ENCODE assay signal across 17 cellular contexts in the genomic region with DNA sequence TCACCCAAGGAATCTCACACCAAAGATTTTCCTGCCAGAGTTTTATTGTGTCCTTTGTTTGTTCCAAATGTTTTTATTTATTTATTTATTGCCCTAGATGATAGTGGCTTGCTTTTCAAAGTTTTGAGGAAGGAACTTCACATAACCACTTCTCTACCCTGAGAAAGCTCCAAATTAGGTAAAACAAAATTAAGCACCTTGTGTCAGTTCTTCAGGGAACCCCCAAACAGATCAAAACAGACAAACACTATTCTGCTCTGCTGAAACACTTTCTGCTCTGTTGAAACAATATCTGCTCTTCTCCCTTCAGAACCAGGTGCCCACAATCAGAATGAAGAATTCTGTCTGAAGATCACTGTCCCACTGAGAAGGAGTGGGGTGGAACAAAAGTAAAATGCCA. TPM values are rescaled to one million over a fixed set of nuclear protein-coding genes. Genes with fewer than 3 reads are reported as not detected.
A peak's percentile ranks its signal among the peaks of the same experiment; 100 is the strongest.
DNase-seq lines count a peak whose midpoint lies in the region; ATAC-seq, FAIRE-seq and TF ChIP-seq lines count a peak whose summit lies in the region.
"Had no signal": no experiment of that assay in that cellular context is flagged by ENCODE, and none has a peak within 500 bp of the region (broad histone marks: within the 10 kb centered on the region; RNA-seq: fewer than 3 reads in every experiment).

No MANE protein-coding gene starts in this region.

- TF ChIP-seq POLR2A in GM12878 (IDR thresholded peaks at IDR 0.05; ENCODE audit: low read depth, low read length): no peak
- no peak for TF ChIP-seq POLR2A in suprapubic skin (IDR thresholded peaks at IDR 0.05)

- no peaks in the 10 kb centered on the region; the same call in 1 of the 3 replicates for H3K9me3 ChIP-seq in GM12878 (replicated peaks; ENCODE audit: control insufficient read depth, insufficient read depth, low read length)
- no peaks in the 10 kb centered on the region for H3K9me3 ChIP-seq in suprapubic skin

- intact Hi-C loops in GM12878 (cut with micrococcal nuclease; ENCODE audit: unreplicated experiment): no loop called here

- peak overlapping the region; percentile 61; the same call in 1 of the 2 replicates for H2AFZ ChIP-seq in GM12878 (ENCODE audit: control insufficient read depth, low read depth, low read length)
- H2AFZ ChIP-seq: GM23248 had no signal

- peaks cover 6% of the 10 kb centered on the region for H3K9me3 Mint-ChIP-seq in activated naive CD8-positive, alpha-beta T cell treated with anti-CD3 and anti-CD28 coated beads, Interleukin-2, amount 10 ng/mL, durations not matched to agents 7 days and 5 days
- H3K9me3 Mint-ChIP-seq in activated naive CD8-positive, alpha-beta T cell treated with anti-CD3 and anti-CD28 coated beads for 36 hours: no peaks in the 10 kb centered on the region
- H3K9me3 Mint-ChIP-seq: CD8-positive, alpha-beta memory T cell had no signal

- SMC1A ChIA-PET in GM12878 (lab: Charles Lee; ENCODE audit: uncharacterized antibody, unreplicated experiment): interaction anchor here (0.8 to 5.0 kb wide), 10 partner anchors 9 to 61 kb away, joined by 3 to 40 read pairs (median 13); partner anchors contain the start of gene CYBB

- RAD21 ChIA-PET in GM12878 (lab: Charles Lee; ENCODE audit: unreplicated experiment): interaction anchor here (0.6 to 3.1 kb wide), 8 partner anchors 8 to 54 kb away, joined by 3 to 26 read pairs (median 6); no protein-coding TSS in a partner anchor

- no peak for ATAC-seq in activated naive CD8-positive, alpha-beta T cell treated with anti-CD3 and anti-CD28 coated beads, Interleukin-2, amount 10 ng/mL, durations not matched to agents 7 days and 5 days (ENCODE audit: low read depth)
- ATAC-seq in GM12878: peak; percentile 69
- ATAC-seq: Right ventricle myocardium inferior had no signal

- H4K20me1 ChIP-seq in GM12878 (ENCODE audit: control insufficient read depth, insufficient read depth): no peaks in the 10 kb centered on the region

- TF ChIP-seq RAD21 in GM12878 (IDR thresholded peaks at IDR 0.05; ENCODE audit: insufficient read depth, low read depth, low read length): no peak

- TF ChIP-seq CTCF in HL-60 (IDR thresholded peaks at IDR 0.05; ENCODE audit: insufficient read depth, low read length): no peak
- no peak for TF ChIP-seq CTCF in GM12878 (IDR thresholded peaks at IDR 0.05 in 2 of 3, conservative IDR thresholded peaks at IDR 0.05 in 1 of 3; ENCODE audit: control insufficient read depth in 2 of 3, extremely low read depth in 1 of 3, insufficient read depth in 1 of 3, low read depth in 3 of 3, low read length in 3 of 3)
- no peak for TF ChIP-seq CTCF in suprapubic skin (IDR thresholded peaks at IDR 0.05)

- H3K4me3 Mint-ChIP-seq in activated naive CD8-positive, alpha-beta T cell treated with anti-CD3 and anti-CD28 coated beads, Interleukin-2, amount 10 ng/mL, durations not matched to agents 7 days and 5 days: no peak overlapping the region
- H3K4me3 Mint-ChIP-seq in activated naive CD8-positive, alpha-beta T cell treated with anti-CD3 and anti-CD28 coated beads for 36 hours: no peak overlapping the region
- H3K4me3 Mint-ChIP-seq: CD8-positive, alpha-beta memory T cell had no signal

- peaks cover 2% of the 10 kb centered on the region for H3K36me3 Mint-ChIP-seq in activated naive CD8-positive, alpha-beta T cell treated with anti-CD3 and anti-CD28 coated beads, Interleukin-2, amount 10 ng/mL, durations not matched to agents 7 days and 5 days
- H3K36me3 Mint-ChIP-seq in activated naive CD8-positive, alpha-beta T cell treated with anti-CD3 and anti-CD28 coated beads for 36 hours: no peaks in the 10 kb centered on the region

- H3K27ac ChIP-seq in HL-60 (replicated peaks) (peak overlapping the region; percentile 86), GM12878 (ENCODE audit: control insufficient read depth, insufficient read depth) (peak overlapping the region; percentile 33; the same call in 1 of the 2 replicates), suprapubic skin (no peak overlapping the region)
- H3K27ac ChIP-seq: GM23248, KMS-11, SK-N-MC had no signal

- H3K27me3 Mint-ChIP-seq in activated naive CD8-positive, alpha-beta T cell treated with anti-CD3 and anti-CD28 coated beads, Interleukin-2, amount 10 ng/mL, durations not matched to agents 7 days and 5 days: no peaks in the 10 kb centered on the region
- no peaks in the 10 kb centered on the region for H3K27me3 Mint-ChIP-seq in activated naive CD8-positive, alpha-beta T cell treated with anti-CD3 and anti-CD28 coated beads for 36 hours

- peak overlapping the region; percentile 51 for H3K27ac Mint-ChIP-seq in activated naive CD8-positive, alpha-beta T cell treated with anti-CD3 and anti-CD28 coated beads, Interleukin-2, amount 10 ng/mL, durations not matched to agents 7 days and 5 days
- H3K27ac Mint-ChIP-seq in activated naive CD8-positive, alpha-beta T cell treated with anti-CD3 and anti-CD28 coated beads for 36 hours: no peak overlapping the region

- no TSS peak for BruUV-seq in GM12878 (replicated peaks; lab: Mats Ljungman, UMichigan)

- H3K4me1 ChIP-seq in GM12878 (ENCODE audit: control insufficient read depth, insufficient read depth, low read length) (peaks cover 5% of the 10 kb centered on the region; the same call in 1 of the 2 replicates), suprapubic skin (no peaks in the 10 kb centered on the region)

- peak overlapping the region; percentile 3; the same call in 1 of the 2 replicates for H3K4me2 ChIP-seq in GM12878 (ENCODE audit: control insufficient read depth, insufficient read depth)
- H3K4me2 ChIP-seq: KMS-11 had no signal

- H3K36me3 ChIP-seq in GM12878 (ENCODE audit: control insufficient read depth in 2 of 2, insufficient read depth in 2 of 2, low read length in 1 of 2): no peaks in the 10 kb centered on the region
- no peaks in the 10 kb centered on the region for H3K36me3 ChIP-seq in suprapubic skin

- no peak for FAIRE-seq in GM12878 (lab: Jason Lieb, UNC)
- FAIRE-seq in frontal cortex (lab: Jason Lieb, UNC): no peak

- no peak for DNase-seq in activated naive CD8-positive, alpha-beta T cell treated with anti-CD3 and anti-CD28 coated beads, Interleukin-2, amount 10 ng/mL, durations not matched to agents 7 days and 5 days
- DNase-seq in activated naive CD8-positive, alpha-beta T cell treated with anti-CD3 and anti-CD28 coated beads for 36 hours: no peak
- DNase-seq in HL-60 (ENCODE audit: low read depth in 1 of 2, low spot score in 1 of 2) (peak in 1 of 2 experiments; percentile 36), GM12878 (ENCODE audit: low read depth, low spot score) (no peak), NCI-H510A (lab: John Stamatoyannopoulos, UW) (no peak), suprapubic skin (ENCODE audit: low spot score in 2 of 2) (no peak), SKM-1 (lab: John Stamatoyannopoulos, UW; ENCODE audit: unreplicated experiment) (no peak), frontal cortex (ENCODE audit: low spot score in 2 of 2) (no peak)
- DNase-seq: CD8-positive, alpha-beta memory T cell; GM23248; NCI-H1092; NCI-H2227 treated with DMSO at 0.1 percent for 48 hours; NCI-H526 treated with DMSO at 0.1 percent for 48 hours had no signal

- CTCF ChIA-PET in GM12878 (lab: Yijun Ruan, JAX): interaction anchor here (0.7 to 2.9 kb wide), 7 partner anchors 9 to 73 kb away, joined by 3 to 17 read pairs (median 9); partner anchors contain the start of gene CYBB

- POLR2A ChIA-PET in activated naive CD8-positive, alpha-beta T cell treated with anti-CD3 and anti-CD28 coated beads, Interleukin-2, amount 10 ng/mL, durations not matched to agents 7 days and 5 days (lab: Charles Lee): interaction anchor here (1.8 kb wide), 1 partner anchor 10 kb away, joined by 5 read pairs; no protein-coding TSS in a partner anchor
- POLR2A ChIA-PET in GM12878 (lab: Charles Lee): interaction anchor here (0.8 to 1.0 kb wide), 3 partner anchors 12 to 22 kb away, joined by 3 read pairs; no protein-coding TSS in a partner anchor

- no peak overlapping the region for H3K9ac ChIP-seq in GM12878 (ENCODE audit: control insufficient read depth, insufficient read depth, low read length)
- H3K9ac ChIP-seq: GM23248, KMS-11 had no signal

- H3K79me2 ChIP-seq in GM12878 (ENCODE audit: control insufficient read depth, insufficient read depth, low read length): no peaks in the 10 kb centered on the region

- H3K4me1 Mint-ChIP-seq in activated naive CD8-positive, alpha-beta T cell treated with anti-CD3 and anti-CD28 coated beads, Interleukin-2, amount 10 ng/mL, durations not matched to agents 7 days and 5 days: peaks cover 19% of the 10 kb centered on the region
- peaks cover 12% of the 10 kb centered on the region for H3K4me1 Mint-ChIP-seq in activated naive CD8-positive, alpha-beta T cell treated with anti-CD3 and anti-CD28 coated beads for 36 hours

- no peaks in the 10 kb centered on the region for H3K27me3 ChIP-seq in HL-60 (ENCODE audit: insufficient read depth, poor library complexity, severe bottlenecking)
- no peaks in the 10 kb centered on the region for H3K27me3 ChIP-seq in GM12878 (replicated peaks in 1 of 2; ENCODE audit: control insufficient read depth in 2 of 2, insufficient read depth in 2 of 2, low read length in 1 of 2)
- no peaks in the 10 kb centered on the region for H3K27me3 ChIP-seq in suprapubic skin

- H3K4me3 ChIP-seq in HL-60 (replicated peaks; ENCODE audit: insufficient read depth, low read length) (no peak overlapping the region), GM12878 (no peak overlapping the region), suprapubic skin (no peak overlapping the region)
- H3K4me3 ChIP-seq: GM23248, SK-N-MC had no signal

- no peak for TF ChIP-seq EP300 in GM12878 (IDR thresholded peaks at IDR 0.05; ENCODE audit: borderline replicate concordance in 1 of 2, control insufficient read depth in 1 of 2, low read depth in 2 of 2, low read length in 2 of 2)
- TF ChIP-seq EP300 in suprapubic skin (IDR thresholded peaks at IDR 0.05): no peak

- in situ Hi-C loops in GM12878 (cut with MboI): no loop called here

RNA-seq across cellular contexts. Expression of gene CYBB, which starts 16.5 kb away (rescaled TPM):
- 1 to 10 TPM; 4.3 to 5.3 TPM for total RNA-seq in activated naive CD8-positive, alpha-beta T cell treated with anti-CD3 and anti-CD28 coated beads, Interleukin-2, amount 10 ng/mL, durations not matched to agents 7 days and 5 days
- under 1 TPM; 0.50 to 0.76 TPM for total RNA-seq in activated naive CD8-positive, alpha-beta T cell treated with anti-CD3 and anti-CD28 coated beads for 36 hours
- 65.7 and 67.4 TPM in 2 replicates for total RNA-seq in GM12878 (2013; cell fraction: nucleolus; rRNA removed)
- total RNA-seq in GM12878 (2014; rRNA removed): 30.0 and 33.1 TPM in 2 replicates
- 39.9 and 41.1 TPM in 2 replicates for total RNA-seq in GM12878 (2014; rRNA removed; fragmentation: Illumina TruSeq; extraction: Trizol)
- 30.2 and 32.4 TPM in 2 replicates for total RNA-seq in GM12878 (2021)
- 25.8 TPM for polyA plus RNA-seq in GM12878 (2011; ENCODE audit: low read depth)
- polyA plus RNA-seq in GM12878 (2011; rRNA removed): 73.9 and 95.7 TPM in 2 replicates
- polyA plus RNA-seq in GM12878 (2011; cell fraction: cytosol; rRNA removed): 33.4 and 34.5 TPM in 2 replicates
- polyA plus RNA-seq in GM12878 (2011; cell fraction: nucleus; rRNA removed): 64.2 and 77.9 TPM in 2 replicates
- polyA plus RNA-seq in GM12878 (2012): 30.6 and 32.9 TPM in 2 replicates
- polyA plus RNA-seq in GM12878 (2014; fragmentation: Illumina TruSeq; extraction: Trizol): 34.4 and 41.9 TPM in 2 replicates
- 10 to 100 TPM; 12.0 to 12.3 TPM for polyA plus RNA-seq in GM12878 (2014; fragmentation: Nextera tagmentation; extraction: Ambion mirVana)
- 18.6 and 19.7 TPM in 2 replicates for polyA plus RNA-seq in GM12878 (2014; rRNA removed)
- polyA plus RNA-seq in GM12878 (2016; fragmentation: Nextera tagmentation; extraction: Ambion mirVana): 1 to 10 TPM; 6.2 to 6.5 TPM
- polyA minus RNA-seq in GM12878 (2011; rRNA and poly(A)+ RNA removed): 93.5 and 121 TPM in 2 replicates
- polyA minus RNA-seq in GM12878 (2011; cell fraction: cytosol; rRNA and poly(A)+ RNA removed): 30.1 and 41.7 TPM in 2 replicates
- polyA minus RNA-seq in GM12878 (2011; cell fraction: nucleus; rRNA and poly(A)+ RNA removed): 28.0 and 33.8 TPM in 2 replicates
- total RNA-seq in suprapubic skin: 1 to 10 TPM in 3 of 4 donors, under 1 TPM in 1; 0.73 to 3.7 (median 2.6) TPM
- 10.6 TPM for total RNA-seq in frontal cortex
- total RNA-seq: GM23248, MCF 10A had no signal
- polyA plus RNA-seq: CD8-positive, alpha-beta memory T cell; GM23248 had no signal
